8 cellular contexts compared by ENCODE assay signal in the genomic region with DNA sequence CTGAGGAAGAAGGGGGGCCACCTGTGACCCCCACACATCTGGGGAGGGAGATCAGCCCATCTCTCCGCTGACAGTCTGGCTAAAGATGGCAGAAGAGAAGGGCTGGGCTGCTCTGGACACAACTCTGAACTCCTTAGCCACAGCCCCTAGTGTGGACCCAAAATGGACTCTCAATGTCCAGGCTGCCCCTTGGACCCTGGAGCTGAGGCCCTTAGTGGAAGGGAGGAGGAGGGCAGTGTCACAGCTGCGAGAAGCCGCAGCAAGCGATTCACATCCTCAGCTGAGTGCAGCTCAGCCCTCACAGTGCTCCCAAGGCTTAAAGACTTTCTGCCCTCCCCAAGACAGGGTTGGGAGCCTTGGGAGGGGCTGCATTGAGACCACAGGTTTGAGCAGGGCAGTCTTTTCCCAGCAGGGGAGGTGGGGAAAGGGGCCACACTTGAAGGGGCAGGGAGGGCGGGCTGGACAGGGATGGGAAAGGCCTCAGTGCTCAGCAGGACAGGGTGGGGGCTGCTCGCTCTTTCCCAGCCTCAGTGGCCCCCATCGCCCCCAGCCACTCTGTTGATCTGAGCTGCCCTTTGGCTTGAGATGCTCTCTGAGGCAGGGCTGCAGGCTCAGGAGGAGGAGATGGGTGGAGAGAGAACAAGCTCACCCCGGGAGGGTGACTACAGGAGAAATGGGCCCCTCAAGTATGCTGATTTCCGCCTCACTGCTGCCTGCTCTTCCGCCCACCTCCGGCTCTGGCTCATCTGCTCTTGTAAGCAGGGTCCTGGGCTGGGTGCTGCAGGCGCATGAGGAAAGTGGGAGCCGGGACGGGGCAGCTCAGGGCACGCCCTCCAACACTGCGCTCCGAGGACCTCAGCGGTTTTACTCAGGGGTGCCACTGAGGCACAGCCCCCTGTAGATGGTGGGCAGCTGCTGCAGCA. TPM values are rescaled to one million over a fixed set of nuclear protein-coding genes. Genes with fewer than 3 reads are reported as not detected.
DNase-seq lines count a peak whose midpoint lies in the region; ATAC-seq lines count a peak whose summit lies in the region.

No MANE protein-coding gene starts in this region.

- no peaks in the 10 kb centered on the region for H3K9me3 Mint-ChIP-seq in immature natural killer cell
- no peaks in the 10 kb centered on the region for H3K9me3 Mint-ChIP-seq in stimulated activated memory B cell treated with anti-CD40 and anti-IgM and Interleukin-4, amounts not matched to agents 10 μg/mL and 1 μg/mL and 100 μg/mL, for 72 hours

- H3K27me3 Mint-ChIP-seq in immature natural killer cell (ENCODE audit: low read depth in 3 of 3) = peaks cover 0 to 8% (median 0%) of the 10 kb centered on the region in 3 donors
- H3K27me3 Mint-ChIP-seq in stimulated activated memory B cell treated with anti-CD40 and anti-IgM and Interleukin-4, amounts not matched to agents 10 μg/mL and 1 μg/mL and 100 μg/mL, for 72 hours = no peaks in the 10 kb centered on the region

- peaks cover 0 to 9% (median 4%) of the 10 kb centered on the region in 3 donors for H3K36me3 Mint-ChIP-seq in immature natural killer cell
- H3K36me3 Mint-ChIP-seq in stimulated activated memory B cell treated with anti-CD40 and anti-IgM and Interleukin-4, amounts not matched to agents 10 μg/mL and 1 μg/mL and 100 μg/mL, for 72 hours = peaks cover 66% of the 10 kb centered on the region

- peak; percentile 39 for DNase-seq in activated CD8-positive, alpha-beta memory T cell treated with anti-CD3 and anti-CD28 coated beads, Interleukin-2, amount 50 U/mL, for 4 hours
- DNase-seq in immature natural killer cell (peak in 1 of 3 donors; percentile 4), COR-L47 (lab: John Stamatoyannopoulos, UW) (no peak), amniotic stem cell (lab: John Stamatoyannopoulos, UW) (no peak)

- H3K4me1 Mint-ChIP-seq in immature natural killer cell = peaks cover 22% of the 10 kb centered on the region in 2 donors
- peaks cover 36% of the 10 kb centered on the region for H3K4me1 Mint-ChIP-seq in stimulated activated memory B cell treated with anti-CD40 and anti-IgM and Interleukin-4, amounts not matched to agents 10 μg/mL and 1 μg/mL and 100 μg/mL, for 72 hours

- H3K27ac Mint-ChIP-seq in immature natural killer cell = peak overlapping the region in 5 of 6 donors; percentile 24 to 89 (median 85)
- H3K27ac Mint-ChIP-seq in stimulated activated memory B cell treated with anti-CD40 and anti-IgM and Interleukin-4, amounts not matched to agents 10 μg/mL and 1 μg/mL and 100 μg/mL, for 72 hours = peak overlapping the region; percentile 93

- ATAC-seq in HG03432 (IDR thresholded peaks at IDR 0.05; ENCODE audit: unreplicated experiment) (peak; percentile 4), HG03139 (IDR thresholded peaks at IDR 0.05; ENCODE audit: unreplicated experiment) (no peak), GM18502 (IDR thresholded peaks at IDR 0.05; ENCODE audit: poor library complexity, unreplicated experiment) (no peak)
- ATAC-seq in stimulated activated memory B cell treated with anti-CD40 and anti-IgM and Interleukin-4, amounts not matched to agents 10 μg/mL and 1 μg/mL and 100 μg/mL, for 72 hours = peak; percentile 13

- H3K4me3 Mint-ChIP-seq in immature natural killer cell = no peak overlapping the region
- no peak overlapping the region for H3K4me3 Mint-ChIP-seq in stimulated activated memory B cell treated with anti-CD40 and anti-IgM and Interleukin-4, amounts not matched to agents 10 μg/mL and 1 μg/mL and 100 μg/mL, for 72 hours

RNA-seq across cellular contexts. Expression of a gene that starts 50.9 kb away (rescaled TPM):
- polyA plus RNA-seq in immature natural killer cell = not detected

Comparison
In these comparisons a context has a peak if more than half of its experiments do, and no peak if none do; other contexts are left out.
1. ATAC-seq: peak in HG03432 (single experiment) and stimulated activated memory B cell treated with anti-CD40 and anti-IgM and Interleukin-4, amounts not matched to agents 10 μg/mL and 1 μg/mL and 100 μg/mL, for 72 hours (single experiment); none in HG03139 (single experiment) and GM18502 (single experiment).